Comparison of ENCODE assay signal across 9 cellular contexts in genomic region chr6:37130704-37131103, GRCh38. TPM values are rescaled to one million over a fixed set of nuclear protein-coding genes. Genes with fewer than 3 reads are reported as not detected.
DNase-seq lines count a peak whose midpoint lies in the region; ATAC-seq and TF ChIP-seq lines count a peak whose summit lies in the region.
"Had no signal": no experiment of that assay in that cellular context is flagged by ENCODE, and none has a peak within 500 bp of the region (broad histone marks: within the 10 kb centered on the region; RNA-seq: fewer than 3 reads in every experiment).

No MANE protein-coding gene starts in this region.

- H3K4me1 ChIP-seq in cardiac muscle cell (ENCODE audit: low read depth) (peaks cover 43% of the 10 kb centered on the region), rectal smooth muscle tissue (ENCODE audit: control insufficient read depth, insufficient read depth, low read length) (peaks cover 26% of the 10 kb centered on the region)

- no peaks in the 10 kb centered on the region for H3K27me3 ChIP-seq in cardiac muscle cell
- H3K27me3 ChIP-seq in rectal smooth muscle tissue (ENCODE audit: control insufficient read depth, insufficient read depth, low read length), result no peaks in the 10 kb centered on the region

- peaks cover 12 to 15% of the 10 kb centered on the region in 2 donors for H3K4me1 Mint-ChIP-seq in immature natural killer cell

- no peak for TF ChIP-seq CTCF in cardiac muscle cell (IDR thresholded peaks at IDR 0.05; ENCODE audit: low read depth, low read length)

- H3K36me3 ChIP-seq in cardiac muscle cell (no peaks in the 10 kb centered on the region), rectal smooth muscle tissue (ENCODE audit: control insufficient read depth, insufficient read depth, low read length) (no peaks in the 10 kb centered on the region)

- no peak overlapping the region for H3K9ac ChIP-seq in rectal smooth muscle tissue (ENCODE audit: low read length)

- ATAC-seq in HG02840 (IDR thresholded peaks at IDR 0.05; ENCODE audit: low FRiP score, unreplicated experiment), result no peak

- H3K27me3 Mint-ChIP-seq in immature natural killer cell (ENCODE audit: low read depth in 3 of 3), result peaks cover 0 to 3% (median 2%) of the 10 kb centered on the region in 3 donors

- no peaks in the 10 kb centered on the region for H3K36me3 Mint-ChIP-seq in immature natural killer cell

- no peaks in the 10 kb centered on the region for H3K9me3 ChIP-seq in cardiac muscle cell (ENCODE audit: low read depth)

- no peak overlapping the region for H3K27ac Mint-ChIP-seq in immature natural killer cell

- H3K27ac ChIP-seq in cardiac muscle cell, result peak overlapping the region; percentile 94
- H3K27ac ChIP-seq in rectal smooth muscle tissue (ENCODE audit: low read depth, low read length), result peak overlapping the region; percentile 90

- no peak overlapping the region for H3K4me3 Mint-ChIP-seq in immature natural killer cell

- DNase-seq in HCEC 1CT (peak; percentile 47), SKM-1 treated with dmso at 0.1 percent for 144 hours (lab: John Stamatoyannopoulos, UW; ENCODE audit: unreplicated experiment) (peak; percentile 49), cardiac muscle cell (ENCODE audit: low read depth in 1 of 2, low spot score in 1 of 2) (no peak), immature natural killer cell (no peak), AG08395 (ENCODE audit: low spot score) (no peak)
- DNase-seq in activated CD8-positive, alpha-beta memory T cell treated with anti-CD3 and anti-CD28 coated beads for 24 hours, result no peak
- DNase-seq: activated naive CD4-positive, alpha-beta T cell treated with anti-CD3 and anti-CD28 coated beads, Interleukin-2, amount 50 U/mL, for 16 hours had no signal

- no peaks in the 10 kb centered on the region for H3K9me3 Mint-ChIP-seq in immature natural killer cell

- H3K4me3 ChIP-seq in cardiac muscle cell, result no peak overlapping the region
- no peak overlapping the region for H3K4me3 ChIP-seq in rectal smooth muscle tissue (ENCODE audit: low read length)

RNA-seq across cellular contexts. Expression of gene PIM1, which starts 39.2 kb away (rescaled TPM):
- total RNA-seq in cardiac muscle cell, result 15.8 and 21.5 TPM in 2 replicates
- polyA plus RNA-seq in cardiac muscle cell (14.7 and 20.0 TPM in 2 replicates), immature natural killer cell (100 to 1,000 TPM in 2 of 3 donors, 10 to 100 TPM in 1; 90.5 to 197 (median 117) TPM)

Comparison
In these comparisons a context has a peak if more than half of its experiments do, and no peak if none do; other contexts are left out.
1. DNase-seq: peak in HCEC 1CT (single experiment) and SKM-1 treated with dmso at 0.1 percent for 144 hours (single experiment); none in cardiac muscle cell (0 of 2), immature natural killer cell (0 of 3), activated CD8-positive, alpha-beta memory T cell treated with anti-CD3 and anti-CD28 coated beads for 24 hours (single experiment) and AG08395 (single experiment).